Comparison of ENCODE assay signal across 20 cellular contexts in genomic region chr3:184751204-184751809, GRCh38. TPM values are rescaled to one million over a fixed set of nuclear protein-coding genes. Genes with fewer than 3 reads are reported as not detected.
A peak's percentile ranks its signal among the peaks of the same experiment; 100 is the strongest.
DNase-seq lines count a peak whose midpoint lies in the region; ATAC-seq and TF ChIP-seq lines count a peak whose summit lies in the region.
"Had no signal": no experiment of that assay in that cellular context is flagged by ENCODE, and none has a peak within 500 bp of the region (broad histone marks: within the 10 kb centered on the region; RNA-seq: fewer than 3 reads in every experiment).

No MANE protein-coding gene starts in this region.

- no peak overlapping the region for H3K9ac ChIP-seq in BLaER1 treated with 17β-estradiol and CSF1 and Interleukin-3, amounts not matched to agents 10 nM and 100 nM
- H3K9ac ChIP-seq in mesendoderm (ENCODE audit: low read length) = peak overlapping the region; percentile 2

- H3K18ac ChIP-seq in mesendoderm (ENCODE audit: low read length) = peak overlapping the region; percentile 8

- peak overlapping the region in 9 of 11 experiments; percentile 9 to 85 (median 60); a peak in 14 of 22 replicates for H3K4me2 ChIP-seq in BLaER1 treated with 17β-estradiol and CSF1 and Interleukin-3, amounts not matched to agents 10 nM and 100 nM
- H3K4me2 ChIP-seq in mesendoderm (ENCODE audit: low read length) = no peak overlapping the region

- no peaks in the 10 kb centered on the region for H3K36me3 ChIP-seq in BLaER1 treated with 17β-estradiol and CSF1 and Interleukin-3, amounts not matched to agents 10 nM and 100 nM
- H3K36me3 ChIP-seq in body of pancreas (replicated peaks in 1 of 2; ENCODE audit: insufficient read depth in 1 of 2, low read depth in 2 of 2) (no peaks in the 10 kb centered on the region), mesendoderm (ENCODE audit: control insufficient read depth, insufficient read depth, low read length) (no peaks in the 10 kb centered on the region), psoas muscle (ENCODE audit: insufficient read depth in 1 of 2, low read depth in 1 of 2) (no peaks in the 10 kb centered on the region), A673 (ENCODE audit: insufficient read depth, low read length, poor library complexity, severe bottlenecking) (no peaks in the 10 kb centered on the region)

- peak overlapping the region; percentile 5 for H3K4ac ChIP-seq in mesendoderm (ENCODE audit: low read depth, low read length)

- no peaks in the 10 kb centered on the region for H3K9me3 ChIP-seq in BLaER1 treated with 17β-estradiol and CSF1 and Interleukin-3, amounts not matched to agents 10 nM and 100 nM (replicated peaks in 1 of 11)
- H3K9me3 ChIP-seq in body of pancreas (no peaks in the 10 kb centered on the region), psoas muscle (no peaks in the 10 kb centered on the region), A673 (ENCODE audit: low read depth, low read length, poor library complexity, severe bottlenecking) (no peaks in the 10 kb centered on the region)

- ATAC-seq in body of pancreas = peak; percentile 80
- ATAC-seq in psoas muscle = peak in 3 of 4 donors; percentile 51 to 68 (median 65)
- no peak for ATAC-seq in GM18907 (IDR thresholded peaks at IDR 0.05; ENCODE audit: unreplicated experiment)
- ATAC-seq: HCT116 had no signal

- no peaks in the 10 kb centered on the region for H3K79me1 ChIP-seq in mesendoderm (ENCODE audit: low read length)

- no peak overlapping the region for H3K27ac ChIP-seq in BLaER1 treated with 17β-estradiol and CSF1 and Interleukin-3, amounts not matched to agents 10 nM and 100 nM
- H3K27ac ChIP-seq in body of pancreas = peak overlapping the region; percentile 59 to 83 (median 74)
- H3K27ac ChIP-seq in mesendoderm (ENCODE audit: low read depth, low read length) = peak overlapping the region; percentile 96
- no peak overlapping the region for H3K27ac ChIP-seq in psoas muscle
- no peak overlapping the region for H3K27ac ChIP-seq in A673 (ENCODE audit: low read depth, low read length, poor library complexity, severe bottlenecking)

- peak overlapping the region; percentile 57 for H2AK5ac ChIP-seq in mesendoderm (ENCODE audit: low read length)

- H4K5ac ChIP-seq in mesendoderm (ENCODE audit: low read length) = peak overlapping the region; percentile 76

- no peaks in the 10 kb centered on the region for H3K27me3 ChIP-seq in BLaER1 treated with 17β-estradiol and CSF1 and Interleukin-3, amounts not matched to agents 10 nM and 100 nM
- no peaks in the 10 kb centered on the region for H3K27me3 ChIP-seq in body of pancreas
- H3K27me3 ChIP-seq in mesendoderm (ENCODE audit: insufficient read depth, low read length, poor library complexity) = no peaks in the 10 kb centered on the region
- no peaks in the 10 kb centered on the region for H3K27me3 ChIP-seq in psoas muscle (ENCODE audit: insufficient read depth in 3 of 3, low read length in 2 of 3)
- H3K27me3 ChIP-seq in A673 (replicated peaks; ENCODE audit: insufficient read depth, low read depth, low read length, poor library complexity) = no peaks in the 10 kb centered on the region

- H3K4me1 ChIP-seq in BLaER1 treated with 17β-estradiol and CSF1 and Interleukin-3, amounts not matched to agents 10 nM and 100 nM = peaks cover 28 to 44% (median 36%) of the 10 kb centered on the region in 10 experiments
- H3K4me1 ChIP-seq in body of pancreas = peaks cover 48% of the 10 kb centered on the region
- peaks cover 16% of the 10 kb centered on the region for H3K4me1 ChIP-seq in mesendoderm (ENCODE audit: control insufficient read depth, low read depth, low read length)
- H3K4me1 ChIP-seq in psoas muscle = peaks cover 21% of the 10 kb centered on the region
- peaks cover 8% of the 10 kb centered on the region for H3K4me1 ChIP-seq in A673 (ENCODE audit: insufficient read depth, low read length, poor library complexity, severe bottlenecking)

- 28 to 29% methylated on average over 4 to 7 of the region's 7 CpGs for WGBS in body of pancreas, 2 donors
- no CpG with 5 or more reads among the region's 7 CpGs for WGBS in mesendoderm (ENCODE audit: extremely low coverage, insufficient coverage, low lambda C conversion rate)
- WGBS in psoas muscle, 3 donors = 54 to 77% (median 59%) methylated on average over 7 of the region's 7 CpGs

- POLR2A ChIA-PET in A673 (lab: Charles Lee; ENCODE audit: low non-redundant PET) = no interaction called here

- H4K20me1 ChIP-seq in BLaER1 treated with 17β-estradiol and CSF1 and Interleukin-3, amounts not matched to agents 10 nM and 100 nM = no peaks in the 10 kb centered on the region

- H3K23ac ChIP-seq in mesendoderm (ENCODE audit: low read length) = no peak overlapping the region

- peak overlapping the region; percentile 80 for H3K56ac ChIP-seq in mesendoderm (ENCODE audit: low read length)

- H2BK15ac ChIP-seq in mesendoderm (replicated peaks; ENCODE audit: low read depth) = no peak overlapping the region

- BruUV-seq in A673 (replicated peaks; lab: Mats Ljungman, UMichigan) = no TSS peak

- no peaks in the 10 kb centered on the region for H3K79me2 ChIP-seq in mesendoderm (ENCODE audit: control insufficient read depth, insufficient read depth, low read length)

- peak overlapping the region; percentile 65 for H2BK120ac ChIP-seq in mesendoderm (ENCODE audit: low read depth, low read length)

- H3K4me3 ChIP-seq in BLaER1 treated with 17β-estradiol and CSF1 and Interleukin-3, amounts not matched to agents 10 nM and 100 nM = no peak overlapping the region
- no peak overlapping the region for H3K4me3 ChIP-seq in body of pancreas
- no peak overlapping the region for H3K4me3 ChIP-seq in mesendoderm (ENCODE audit: low read length)
- H3K4me3 ChIP-seq in psoas muscle = no peak overlapping the region
- H3K4me3 ChIP-seq in A673 (ENCODE audit: low read depth, low read length, poor library complexity, severe bottlenecking) = no peak overlapping the region

- peak in 1 of 3 donors; percentile 15 for TF ChIP-seq POLR2A in body of pancreas (IDR thresholded peaks at IDR 0.05)

- CTCF ChIA-PET in A673 (lab: Charles Lee) = no interaction called here

- H2BK5ac ChIP-seq in mesendoderm (ENCODE audit: low read length) = peak overlapping the region; percentile 97

- H4K8ac ChIP-seq in mesendoderm (ENCODE audit: low read depth, low read length) = no peak overlapping the region

- intact Hi-C loops in body of pancreas (cut with DNase I) = no loop called here
- intact Hi-C loops in psoas muscle (cut with DNase I) = no loop called here
- intact Hi-C loops in A673 (cut with micrococcal nuclease; ENCODE audit: unreplicated experiment) = no loop called here

- DNase-seq in body of pancreas (peak; percentile 49 to 77 (median 62)), mesendoderm (peak; percentile 75), psoas muscle (no peak), A673 (ENCODE audit: low spot score) (no peak), NCI-H1048 (lab: John Stamatoyannopoulos, UW) (no peak), NCI-H187 treated with DMSO at 0.1 percent for 48 hours (lab: John Stamatoyannopoulos, UW) (no peak)
- DNase-seq: DMS53, GDM1, GOT3, Karpas-422, MV-4-11, NCI-H1417 treated with DMSO at 0.1 percent for 48 hours, NCI-H2029, NCI-H226, NCI-H510A treated with DMSO at 0.1 percent for 48 hours, NCI-H748 treated with DMSO at 0.1 percent for 48 hours, SHP77 treated with DMSO at 0.1 percent for 48 hours had no signal

- TF ChIP-seq CTCF in body of pancreas (IDR thresholded peaks at IDR 0.05) (no peak), psoas muscle (IDR thresholded peaks at IDR 0.05) (no peak), A673 (conservative IDR thresholded peaks at IDR 0.05; ENCODE audit: low read depth, low read length) (no peak)

RNA-seq across cellular contexts. Expression of gene MAGEF1, which starts 39.4 kb away (rescaled TPM):
- 10 to 100 TPM; 21.8 to 31.1 TPM for total RNA-seq in body of pancreas
- polyA plus RNA-seq in mesendoderm (2013, experiment 1 of 2) = 39.9 TPM
- 40.8 TPM for polyA plus RNA-seq in mesendoderm (2013, experiment 2 of 2)
- 10 to 100 TPM; 13.0 to 23.6 (median 15.9) TPM for total RNA-seq in psoas muscle
- polyA plus RNA-seq in psoas muscle = 10 to 100 TPM; 14.3 to 27.3 (median 27.1) TPM
- total RNA-seq in A673 (2021) = 47.6 and 51.2 TPM in 2 replicates

Comparison
In these comparisons a context has a peak if more than half of its experiments do, and no peak if none do; other contexts are left out.
1. H3K27ac ChIP-seq: peak in body of pancreas (4 of 4) and mesendoderm (single experiment); none in BLaER1 treated with 17β-estradiol and CSF1 and Interleukin-3, amounts not matched to agents 10 nM and 100 nM (0 of 11), psoas muscle (single experiment) and A673 (single experiment).
2. DNase-seq: peak in body of pancreas (4 of 4) and mesendoderm (single experiment); none in psoas muscle (0 of 2), A673 (single experiment), NCI-H1048 (single experiment) and NCI-H187 treated with DMSO at 0.1 percent for 48 hours (single experiment).